ENCODE assay signal across 22 cellular contexts in genomic region chr13:43306364-43306763, GRCh38.
"Had no signal": no experiment of that assay in that cellular context is flagged by ENCODE, and none has a peak within 500 bp of the region (broad histone marks: within the 10 kb centered on the region; RNA-seq: fewer than 3 reads in every experiment).

No MANE protein-coding gene starts in this region.

- ATAC-seq: gastrocnemius medialis; left lobe of liver; mucosa of descending colon; naive thymus-derived CD4-positive, alpha-beta T cell; right cardiac atrium; stimulated activated naive B cell treated with anti-CD40 and anti-IgM and Interleukin-4, amounts not matched to agents 10 μg/mL and 1 μg/mL and 100 μg/mL, for 72 hours had no signal

- H3K27me3 ChIP-seq: colonic mucosa, gastrocnemius medialis, tibial nerve, upper lobe of left lung had no signal

- H3K9me3 ChIP-seq: colonic mucosa, gastrocnemius medialis, mucosa of descending colon, prostate gland, thoracic aorta, tibial nerve, upper lobe of left lung had no signal

- H3K36me3 ChIP-seq: colonic mucosa, gastrocnemius medialis, prostate gland, thoracic aorta, tibial nerve, upper lobe of left lung had no signal

- DNase-seq: colonic mucosa; effector memory CD4-positive, alpha-beta T cell; erythroblast; foreskin fibroblast; gastrocnemius medialis; head of caudate nucleus; kidney; mucosa of descending colon; naive thymus-derived CD4-positive, alpha-beta T cell; nephron progenitor cell; nucleus accumbens; right cardiac atrium; stimulated activated CD4-positive, alpha-beta T cell treated with anti-CD3 and anti-CD28 coated beads, Interleukin-15, amount 100 ng/mL, for 24 hours; stimulated activated CD4-positive, alpha-beta T cell treated with anti-CD3 and anti-CD28 coated beads, Interleukin-2, amount 100 ng/mL, for 48 hours; stimulated activated naive B cell treated with anti-CD40 and anti-IgM and Interleukin-4, amounts not matched to agents 10 μg/mL and 1 μg/mL and 100 μg/mL, for 72 hours had no signal

- H3K4me3 ChIP-seq: colonic mucosa, gastrocnemius medialis, lung, mucosa of descending colon, prostate gland, skin epidermis, thoracic aorta, tibial nerve, upper lobe of left lung had no signal

- H3K27ac ChIP-seq: colonic mucosa, gastrocnemius medialis, thoracic aorta, tibial nerve, upper lobe of left lung had no signal

- H3K4me1 ChIP-seq: colonic mucosa had no signal
